Comparison of ENCODE assay signal across 16 cellular contexts in the genomic region with DNA sequence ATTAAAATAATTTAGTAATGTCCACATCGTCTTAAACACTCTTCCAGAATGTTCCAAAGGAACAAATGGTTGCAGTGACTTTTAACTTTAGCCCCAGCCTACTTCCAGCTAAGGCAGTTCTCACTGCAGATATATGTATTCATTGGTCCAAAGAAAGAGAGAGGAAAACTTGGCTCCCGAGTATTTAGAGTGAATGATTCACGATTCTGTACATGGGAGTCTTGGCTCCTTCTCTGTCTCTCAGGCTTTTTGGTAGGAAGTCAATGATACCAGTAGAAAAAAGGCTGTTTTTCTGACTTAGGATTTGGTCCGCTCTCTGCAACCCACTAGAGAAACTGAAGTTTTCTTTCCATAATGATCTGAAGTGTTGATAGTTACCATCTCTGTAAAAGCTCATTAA. TPM values are rescaled to one million over a fixed set of nuclear protein-coding genes. Genes with fewer than 3 reads are reported as not detected.
DNase-seq lines count a peak whose midpoint lies in the region; ATAC-seq and TF ChIP-seq lines count a peak whose summit lies in the region.
"Had no signal": no experiment of that assay in that cellular context is flagged by ENCODE, and none has a peak within 500 bp of the region (broad histone marks: within the 10 kb centered on the region; RNA-seq: fewer than 3 reads in every experiment).

No MANE protein-coding gene starts in this region.

- H2AK5ac ChIP-seq in mesenchymal stem cell (ENCODE audit: low read length, severe bottlenecking): no peak overlapping the region

- H3K9ac ChIP-seq in adipocyte (ENCODE audit: low read length) (peak overlapping the region; percentile 20), mesenchymal stem cell (ENCODE audit: low read length) (peak overlapping the region; percentile 62)

- no peak overlapping the region for H3K4ac ChIP-seq in mesenchymal stem cell (ENCODE audit: low read depth in 1 of 2, low read length in 2 of 2)

- peaks cover 20% of the 10 kb centered on the region for H3K79me1 ChIP-seq in mesenchymal stem cell (replicated peaks; ENCODE audit: low read length, poor library complexity, severe bottlenecking)

- H3K23ac ChIP-seq in mesenchymal stem cell (ENCODE audit: low read length in 2 of 2): no peak overlapping the region

- no peak for DNase-seq in CD8-positive, alpha-beta T cell
- no peak for DNase-seq in adipocyte (ENCODE audit: low read depth)
- DNase-seq in mesenchymal stem cell: no peak
- DNase-seq in tibial artery: no peak
- no peak for DNase-seq in gastrocnemius medialis
- no peak for DNase-seq in GM03348 (ENCODE audit: low spot score)
- DNase-seq in NCI-H510A (lab: John Stamatoyannopoulos, UW): no peak
- DNase-seq: DMS153, EL, NCI-H1048, NCI-H1436 treated with DMSO at 0.1 percent for 48 hours, NCI-H2029 treated with DMSO at 0.1 percent for 48 hours, NCI-H2171 treated with DMSO at 0.1 percent for 48 hours, NCI-H524 had no signal

- H3K27ac ChIP-seq in CD8-positive, alpha-beta T cell (ENCODE audit: low read depth, low read length): no peak overlapping the region
- H3K27ac ChIP-seq in mesenchymal stem cell (ENCODE audit: low read length, poor library complexity, severe bottlenecking) (no peak overlapping the region), tibial artery (peak overlapping the region; percentile 73 to 74), gastrocnemius medialis (peak overlapping the region in 2 of 4 donors; percentile 46 to 59)
- H3K27ac ChIP-seq: A549, C4-2B had no signal

- H3K27me3 Mint-ChIP-seq in CD8-positive, alpha-beta T cell (ENCODE audit: low read depth): no peaks in the 10 kb centered on the region

- POLR2A ChIA-PET in CD8-positive, alpha-beta T cell (lab: Charles Lee): no interaction called here

- intact Hi-C loops in CD8-positive, alpha-beta T cell (cut with DNase I, micrococcal nuclease): no loop called here
- intact Hi-C loops in tibial artery (cut with DNase I; ENCODE audit: low total_unique reads): no loop called here
- intact Hi-C loops in gastrocnemius medialis (cut with DNase I; ENCODE audit: low total_unique reads): no loop called here

- H4K91ac ChIP-seq in mesenchymal stem cell (ENCODE audit: low read length): no peak overlapping the region

- no peak overlapping the region for H2BK12ac ChIP-seq in mesenchymal stem cell (ENCODE audit: low read length in 2 of 2)

- in situ Hi-C loops in gastrocnemius medialis (cut with MboI; ENCODE audit: low sequenced_read_pairs in 4 of 4): no loop called here

- ATAC-seq in CD8-positive, alpha-beta T cell: no peak
- no peak for ATAC-seq in gastrocnemius medialis
- ATAC-seq: A549 had no signal

- no peak for TF ChIP-seq CTCF in CD8-positive, alpha-beta T cell (IDR thresholded peaks at IDR 0.05)
- no peak for TF ChIP-seq CTCF in tibial artery (IDR thresholded peaks at IDR 0.05)
- no peak for TF ChIP-seq CTCF in gastrocnemius medialis (IDR thresholded peaks at IDR 0.05 in 4 of 5, conservative IDR thresholded peaks at IDR 0.05 in 1 of 5)

- peak overlapping the region; percentile 18 for H3K27ac Mint-ChIP-seq in CD8-positive, alpha-beta T cell

- H3K36me3 ChIP-seq in CD8-positive, alpha-beta T cell (ENCODE audit: insufficient read depth, low read length): no peaks in the 10 kb centered on the region
- H3K36me3 ChIP-seq in adipocyte (ENCODE audit: control insufficient read depth, insufficient read depth, low read length, severe bottlenecking) (peaks cover 6% of the 10 kb centered on the region), mesenchymal stem cell (ENCODE audit: control insufficient read depth in 1 of 2, insufficient read depth in 2 of 2, low read depth in 1 of 2, low read length in 2 of 2) (peaks cover 0 to 2% of the 10 kb centered on the region in 2 experiments), tibial artery (no peaks in the 10 kb centered on the region), gastrocnemius medialis (no peaks in the 10 kb centered on the region)

- no peak overlapping the region for H3K4me2 ChIP-seq in mesenchymal stem cell (ENCODE audit: low read length, poor library complexity, severe bottlenecking)
- H3K4me2 ChIP-seq: A549 had no signal

- no peak overlapping the region for H2BK120ac ChIP-seq in mesenchymal stem cell (ENCODE audit: low read depth, low read length)

- no peak for TF ChIP-seq POLR2A in gastrocnemius medialis (IDR thresholded peaks at IDR 0.05)

- no peak overlapping the region for H3K4me3 ChIP-seq in CD8-positive, alpha-beta T cell (ENCODE audit: low read depth, low read length)
- H3K4me3 ChIP-seq in adipocyte (ENCODE audit: low read length): peak overlapping the region; percentile 46
- H3K4me3 ChIP-seq in mesenchymal stem cell (ENCODE audit: insufficient read depth in 1 of 2, low read depth in 1 of 2, low read length in 2 of 2): peak overlapping the region in 1 of 2 experiments; percentile 60
- no peak overlapping the region for H3K4me3 ChIP-seq in tibial artery
- H3K4me3 ChIP-seq in gastrocnemius medialis: no peak overlapping the region
- H3K4me3 ChIP-seq: A549 had no signal

- H3K36me3 Mint-ChIP-seq in CD8-positive, alpha-beta T cell: peaks cover 42% of the 10 kb centered on the region

- H3K4me3 Mint-ChIP-seq in CD8-positive, alpha-beta T cell: no peak overlapping the region

- H3K27me3 ChIP-seq in CD8-positive, alpha-beta T cell (ENCODE audit: insufficient read depth, low read length): no peaks in the 10 kb centered on the region
- H3K27me3 ChIP-seq in adipocyte (replicated peaks; ENCODE audit: control insufficient read depth, insufficient read depth, low read length) (no peaks in the 10 kb centered on the region), mesenchymal stem cell (ENCODE audit: control insufficient read depth in 1 of 2, insufficient read depth in 1 of 2, low read length in 2 of 2) (no peaks in the 10 kb centered on the region), tibial artery (no peaks in the 10 kb centered on the region), gastrocnemius medialis (no peaks in the 10 kb centered on the region)

- 97% methylated on average over 3 of the region's 4 CpGs for WGBS in mesenchymal stem cell

- H3K9me3 ChIP-seq in CD8-positive, alpha-beta T cell (ENCODE audit: low read length): no peaks in the 10 kb centered on the region
- H3K9me3 ChIP-seq in adipocyte (ENCODE audit: control insufficient read depth, low read length): no peaks in the 10 kb centered on the region
- H3K9me3 ChIP-seq in mesenchymal stem cell (ENCODE audit: control insufficient read depth, low read length): no peaks in the 10 kb centered on the region
- H3K9me3 ChIP-seq in tibial artery: no peaks in the 10 kb centered on the region
- H3K9me3 ChIP-seq in gastrocnemius medialis: no peaks in the 10 kb centered on the region

- H3K14ac ChIP-seq in mesenchymal stem cell (ENCODE audit: low read length in 2 of 2): no peak overlapping the region

- H2AFZ ChIP-seq in mesenchymal stem cell (ENCODE audit: low read depth, low read length): no peak overlapping the region

- no peak overlapping the region for H2BK15ac ChIP-seq in mesenchymal stem cell (ENCODE audit: low read depth, poor library complexity, severe bottlenecking)

- H3K9me3 Mint-ChIP-seq in CD8-positive, alpha-beta T cell: no peaks in the 10 kb centered on the region

- H4K8ac ChIP-seq in mesenchymal stem cell (ENCODE audit: low read length): no peak overlapping the region

- CTCF ChIA-PET in CD8-positive, alpha-beta T cell (lab: Charles Lee): no interaction called here

- no peaks in the 10 kb centered on the region for H3K4me1 ChIP-seq in CD8-positive, alpha-beta T cell (ENCODE audit: insufficient read depth, low read length)
- H3K4me1 ChIP-seq in adipocyte (ENCODE audit: control insufficient read depth, insufficient read depth, low read length): peaks cover 35% of the 10 kb centered on the region
- no peaks in the 10 kb centered on the region for H3K4me1 ChIP-seq in mesenchymal stem cell (ENCODE audit: control insufficient read depth, insufficient read depth, low read depth, low read length)
- H3K4me1 ChIP-seq in tibial artery: peaks cover 0 to 39% (median 14%) of the 10 kb centered on the region in 4 donors
- H3K4me1 ChIP-seq in gastrocnemius medialis: peaks cover 5 to 50% of the 10 kb centered on the region in 2 donors

- H3K4me1 Mint-ChIP-seq in CD8-positive, alpha-beta T cell (ENCODE audit: low read depth): peaks cover 17% of the 10 kb centered on the region

- no peak overlapping the region for H3K18ac ChIP-seq in mesenchymal stem cell (ENCODE audit: low read depth in 1 of 2, low read length in 2 of 2)

- H2BK5ac ChIP-seq in mesenchymal stem cell (ENCODE audit: low read depth, low read length, poor library complexity, severe bottlenecking): no peak overlapping the region

RNA-seq across cellular contexts. Expression of a gene that starts 38.6 kb away (rescaled TPM):
- total RNA-seq in CD8-positive, alpha-beta T cell: 1 to 10 TPM; 5.0 to 6.2 TPM
- polyA plus RNA-seq in mesenchymal stem cell (2013, experiment 1 of 2): 17.5 TPM
- polyA plus RNA-seq in mesenchymal stem cell (2013, experiment 2 of 2): 17.7 TPM
- 10 to 100 TPM in 2 of 4 donors, 1 to 10 TPM in 2; 5.4 to 13.6 (median 10.7) TPM for total RNA-seq in gastrocnemius medialis

Comparison
In these comparisons a context has a peak if more than half of its experiments do, and no peak if none do; other contexts are left out.
1. H3K27ac ChIP-seq: peak in tibial artery (2 of 2); none in CD8-positive, alpha-beta T cell (single experiment) and mesenchymal stem cell (single experiment).